In the genomic region with DNA sequence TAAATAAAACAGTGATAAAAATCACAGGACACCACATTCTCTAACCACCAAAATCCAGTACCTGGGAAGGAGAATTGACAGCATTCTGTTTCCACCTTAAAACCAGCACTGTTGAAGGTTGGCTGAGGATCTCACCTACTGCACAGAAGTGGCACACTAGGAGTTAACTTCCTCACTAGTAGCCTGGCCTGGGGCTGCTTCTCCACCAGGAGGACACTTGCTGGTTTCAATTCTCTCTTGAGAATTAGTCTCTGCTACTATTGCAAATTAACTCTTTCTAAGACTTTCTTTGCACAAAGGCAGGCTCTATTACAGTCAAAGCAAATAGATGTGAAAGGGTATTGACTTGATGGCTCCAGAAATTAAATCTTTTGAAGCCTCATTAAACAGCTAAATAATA, we compare ENCODE assay signal across 10 cellular contexts. TPM values are rescaled to one million over a fixed set of nuclear protein-coding genes. Genes with fewer than 3 reads are reported as not detected.
DNase-seq lines count a peak whose midpoint lies in the region; FAIRE-seq and TF ChIP-seq lines count a peak whose summit lies in the region.
"Had no signal": no experiment of that assay in that cellular context is flagged by ENCODE, and none has a peak within 500 bp of the region (broad histone marks: within the 10 kb centered on the region; RNA-seq: fewer than 3 reads in every experiment).

No MANE protein-coding gene starts in this region.

- no peak overlapping the region for H3K27ac Mint-ChIP-seq in neural progenitor cell

- peak; percentile 72 for FAIRE-seq in H1 (lab: Jason Lieb, UNC)
- FAIRE-seq: GM19239 had no signal

- CTCF ChIA-PET in H1 (lab: Charles Lee; ENCODE audit: partially characterized antibody), result interaction anchor here (0.7 to 2.1 kb wide), 4 partner anchors 10 to 277 kb away, joined by 3 to 11 read pairs (median 3); no protein-coding TSS in a partner anchor

- no peaks in the 10 kb centered on the region for H4K20me1 ChIP-seq in H1 (replicated peaks in 1 of 2; ENCODE audit: control insufficient read depth in 1 of 2, insufficient read depth in 2 of 2, low read length in 2 of 2)
- H4K20me1 ChIP-seq in neural progenitor cell (ENCODE audit: low read depth), result peaks cover 10% of the 10 kb centered on the region

- no peak overlapping the region for H4K8ac ChIP-seq in H1 (ENCODE audit: extremely low read depth, insufficient read depth, low read length)

- H3K4me3 ChIP-seq in H7 (ENCODE audit: insufficient read depth, low read depth, low read length), result no peak overlapping the region
- H3K4me3 ChIP-seq in H1 (ENCODE audit: extremely low read depth in 1 of 4, insufficient read depth in 2 of 4, low read depth in 3 of 4, low read length in 4 of 4), result no peak overlapping the region
- H3K4me3 ChIP-seq in neural progenitor cell, result no peak overlapping the region
- H3K4me3 ChIP-seq in ascending aorta, result no peak overlapping the region
- H3K4me3 ChIP-seq: SJCRH30 had no signal

- H3K36me3 ChIP-seq in H7 (replicated peaks; ENCODE audit: control insufficient read depth, insufficient read depth, low read length) (no peaks in the 10 kb centered on the region), H1 (ENCODE audit: control insufficient read depth in 2 of 4, insufficient read depth in 4 of 4, low read length in 3 of 4) (no peaks in the 10 kb centered on the region), neural progenitor cell (no peaks in the 10 kb centered on the region), ascending aorta (no peaks in the 10 kb centered on the region)
- H3K36me3 ChIP-seq: SJCRH30 had no signal

- intact Hi-C loops in ascending aorta (cut with DNase I), result no loop called here

- peaks cover 6% of the 10 kb centered on the region for H3K27me3 Mint-ChIP-seq in neural progenitor cell (ENCODE audit: insufficient read depth, low read depth)

- no peak overlapping the region for H3K4ac ChIP-seq in H1 (replicated peaks; ENCODE audit: insufficient read length, low read depth, low read length)

- H3F3A ChIP-seq in neural progenitor cell (ENCODE audit: low read depth), result peaks cover 38% of the 10 kb centered on the region

- H4K91ac ChIP-seq in H1 (replicated peaks; ENCODE audit: insufficient read length, low read length), result no peak overlapping the region

- no peaks in the 10 kb centered on the region for H3K9me3 Mint-ChIP-seq in neural progenitor cell

- H3K79me2 ChIP-seq in H1 (ENCODE audit: control insufficient read depth in 1 of 2, insufficient read depth in 2 of 2, low read length in 2 of 2), result peaks cover 0 to 23% of the 10 kb centered on the region in 2 experiments; a peak in 2 of 4 replicates
- peaks cover 27% of the 10 kb centered on the region for H3K79me2 ChIP-seq in neural progenitor cell (ENCODE audit: low read depth)

- H3K79me1 ChIP-seq in H1 (ENCODE audit: low read depth, low read length), result no peaks in the 10 kb centered on the region

- H2AK5ac ChIP-seq in H1 (ENCODE audit: low read depth, low read length), result no peak overlapping the region

- peak overlapping the region; percentile 64 for H3K4me3 Mint-ChIP-seq in neural progenitor cell

- no peak overlapping the region for H2BK20ac ChIP-seq in H1 (ENCODE audit: low read length)

- H3K18ac ChIP-seq in H1 (ENCODE audit: extremely low read depth, low read length), result no peak overlapping the region

- H3K4me2 ChIP-seq in H1 (ENCODE audit: insufficient read depth in 1 of 2, low read depth in 2 of 2, low read length in 2 of 2), result peak overlapping the region in 1 of 2 experiments; percentile 42; a peak in 1 of 4 replicates
- peak overlapping the region; percentile 60 for H3K4me2 ChIP-seq in neural progenitor cell

- TF ChIP-seq RAD21 in H1 (IDR thresholded peaks at IDR 0.05 in 1 of 2, conservative IDR thresholded peaks at IDR 0.05 in 1 of 2; ENCODE audit: low read depth in 2 of 2, low read length in 2 of 2), result peak; percentile 35 to 57

- peaks cover 28% of the 10 kb centered on the region for H3K4me1 Mint-ChIP-seq in neural progenitor cell

- H3K4me1 ChIP-seq in H1 (replicated peaks in 1 of 4; ENCODE audit: control insufficient read depth in 3 of 4, insufficient read depth in 4 of 4, low read length in 3 of 4) (peaks cover 0 to 10% (median 6%) of the 10 kb centered on the region in 4 experiments; a peak in 6 of 7 replicates), neural progenitor cell (peaks cover 47% of the 10 kb centered on the region), ascending aorta (peaks cover 0 to 3% of the 10 kb centered on the region in 2 donors)
- H3K4me1 ChIP-seq: SJCRH30 had no signal

- H2BK15ac ChIP-seq in H1 (ENCODE audit: low read length), result no peak overlapping the region

- no peak overlapping the region for H3K14ac ChIP-seq in H1 (ENCODE audit: insufficient read length)

- no peak for TF ChIP-seq POLR2A in H1 (IDR thresholded peaks at IDR 0.05; ENCODE audit: control extremely low read depth in 1 of 2, low read depth in 2 of 2, low read length in 2 of 2)

- TF ChIP-seq CTCF in H1 (IDR thresholded peaks at IDR 0.05; ENCODE audit: control extremely low read depth in 1 of 3, insufficient read depth in 1 of 3, low read depth in 1 of 3, low read length in 3 of 3) (peak; percentile 30 to 64 (median 48)), neural progenitor cell (IDR thresholded peaks at IDR 0.05) (peak; percentile 57), ascending aorta (IDR thresholded peaks at IDR 0.05) (no peak)

- peak; percentile 65 for DNase-seq in H7
- peak; percentile 4 for DNase-seq in NCI-H2227 treated with DMSO at 0.1 percent for 48 hours (lab: John Stamatoyannopoulos, UW)
- DNase-seq in H1 (ENCODE audit: low read depth in 1 of 2, low spot score in 2 of 2), result peak in 1 of 2 experiments; percentile 58
- peak; percentile 84 for DNase-seq in neural progenitor cell (ENCODE audit: low spot score)
- DNase-seq in DMS153 (lab: John Stamatoyannopoulos, UW), result no peak
- no peak for DNase-seq in activated naive CD4-positive, alpha-beta T cell treated with Interleukin-2 at 50 U/mL for 16 hours
- DNase-seq in ascending aorta (ENCODE audit: low spot score in 2 of 2), result no peak

- H3K27ac ChIP-seq in H1 (ENCODE audit: low read depth, low read length), result no peak overlapping the region
- H3K27ac ChIP-seq in neural progenitor cell, result no peak overlapping the region
- H3K27ac ChIP-seq in ascending aorta, result no peak overlapping the region
- H3K27ac ChIP-seq: SJCRH30 had no signal

- H2BK120ac ChIP-seq in H1 (replicated peaks; ENCODE audit: low read depth, low read length), result no peak overlapping the region

- H2BK5ac ChIP-seq in H1 (ENCODE audit: low read depth, low read length), result no peak overlapping the region

- POLR2A ChIA-PET in H1 (lab: Charles Lee; ENCODE audit: partially characterized antibody), result no interaction called here

- no peak overlapping the region for H3K23ac ChIP-seq in H1 (ENCODE audit: insufficient read length)

- no peak overlapping the region for H2BK12ac ChIP-seq in H1 (ENCODE audit: low read depth, low read length)

- no peak for TF ChIP-seq EP300 in H1 (IDR thresholded peaks at IDR 0.05; ENCODE audit: borderline replicate concordance in 1 of 2, low read depth in 2 of 2, low read length in 2 of 2)

- H2AFZ ChIP-seq in H1 (ENCODE audit: low read length), result no peak overlapping the region
- no peak overlapping the region for H2AFZ ChIP-seq in neural progenitor cell (replicated peaks)

- H3K23me2 ChIP-seq in H1 (ENCODE audit: low read depth, low read length), result peaks cover 13% of the 10 kb centered on the region

- no peak overlapping the region for H3K56ac ChIP-seq in H1 (replicated peaks; ENCODE audit: insufficient read length, low read depth, low read length)

- H3K9me3 ChIP-seq in H1 (ENCODE audit: insufficient read depth in 2 of 2, low read depth in 1 of 2, low read length in 1 of 2), result no peaks in the 10 kb centered on the region
- H3K9me3 ChIP-seq in neural progenitor cell (ENCODE audit: low read depth), result no peaks in the 10 kb centered on the region
- H3K9me3 ChIP-seq in ascending aorta, result no peaks in the 10 kb centered on the region
- H3K9me3 ChIP-seq: SJCRH30 had no signal

- H3K36me3 Mint-ChIP-seq in neural progenitor cell, result no peaks in the 10 kb centered on the region

- H3K27me3 ChIP-seq in H7 (ENCODE audit: control insufficient read depth, insufficient read depth, low read length) (no peaks in the 10 kb centered on the region), H1 (replicated peaks in 1 of 4; ENCODE audit: control insufficient read depth in 3 of 4, extremely low read depth in 1 of 4, insufficient read depth in 3 of 4, low read length in 3 of 4) (no peaks in the 10 kb centered on the region), neural progenitor cell (no peaks in the 10 kb centered on the region), ascending aorta (no peaks in the 10 kb centered on the region)
- H3K27me3 ChIP-seq: SJCRH30 had no signal

- no peak overlapping the region for H4K5ac ChIP-seq in H1 (ENCODE audit: insufficient read length, low read depth, low read length)

- H3K9ac ChIP-seq in H1 (replicated peaks in 1 of 4; ENCODE audit: extremely low read depth in 1 of 4, low read depth in 3 of 4, low read length in 3 of 4), result no peak overlapping the region
- no peak overlapping the region for H3K9ac ChIP-seq in neural progenitor cell

TF ChIP-seq in H1, 55 proteins besides CTCF, POLR2A, EP300 and RAD21 (continues in another document):
- TF ChIP-seq CREB1 (IDR thresholded peaks at IDR 0.05) (0 out of 2 replicates have a peak, but pooled peaks have one; percentile 18), KDM1A (IDR thresholded peaks at IDR 0.05; ENCODE audit: borderline replicate concordance, low read length) (no peak), BACH1 (IDR thresholded peaks at IDR 0.05; ENCODE audit: low read length) (no peak), RFX5 (IDR thresholded peaks at IDR 0.05; ENCODE audit: borderline replicate concordance, low read depth, low read length) (no peak), HDAC6 (IDR thresholded peaks at IDR 0.05; ENCODE audit: low read depth, low read length) (no peak), HDAC2 (IDR thresholded peaks at IDR 0.05; ENCODE audit: borderline replicate concordance in 1 of 2, low read depth in 2 of 2, low read length in 2 of 2) (peak in 1 of 2 experiments; percentile 55; a peak in 1 of 4 replicates), TEAD4 (IDR thresholded peaks at IDR 0.05; ENCODE audit: low read depth, low read length) (no peak), TCF12 (IDR thresholded peaks at IDR 0.05; ENCODE audit: low read depth, low read length) (no peak)

RNA-seq across cellular contexts. Expression of a gene that starts 2.3 kb away (rescaled TPM):
- total RNA-seq in H7 (2014; rRNA removed; shearing (Covaris generic)), result 8.7 and 11.4 TPM in 2 replicates
- 30.9 and 35.1 TPM in 2 replicates for total RNA-seq in H1 (2021; fragmentation: NEBNext Ultra II Directional; extraction: Animal tissue kit (Norgen Biotek cat#: 25700))
- 13.0 and 15.3 TPM in 2 replicates for polyA plus RNA-seq in H1 (2011; rRNA removed)
- polyA plus RNA-seq in H1 (2011; cell fraction: cytosol; rRNA removed), result 17.2 TPM
- polyA plus RNA-seq in H1 (2011; cell fraction: nucleus; rRNA removed), result 28.1 TPM
- polyA plus RNA-seq in H1 (2012, experiment 1 of 2), result 16.4 to 24.1 TPM (median 19.3 TPM) in 4 replicates
- 1.1 TPM for polyA plus RNA-seq in H1 (2012, experiment 2 of 2)
- polyA plus RNA-seq in H1 (2013, experiment 1 of 2), result 13.7 TPM
- polyA plus RNA-seq in H1 (2013, experiment 2 of 2), result 13.3 TPM
- 44.0 and 63.2 TPM in 2 replicates for polyA minus RNA-seq in H1 (2011; rRNA and poly(A)+ RNA removed)
- polyA minus RNA-seq in H1 (2011; cell fraction: cytosol; rRNA and poly(A)+ RNA removed), result 12.7 TPM
- polyA minus RNA-seq in H1 (2011; cell fraction: nucleus; rRNA and poly(A)+ RNA removed), result 52.1 TPM
- total RNA-seq in neural progenitor cell (ENCODE audit: low replicate concordance) (17.4 and 25.5 TPM in 2 replicates), ascending aorta (3.0 TPM)
- total RNA-seq: G401 had no signal

Comparison
In these comparisons a context has a peak if more than half of its experiments do, and no peak if none do; other contexts are left out.
1. DNase-seq: peak in H7 (single experiment), NCI-H2227 treated with DMSO at 0.1 percent for 48 hours (single experiment) and neural progenitor cell (single experiment); none in DMS153 (single experiment), activated naive CD4-positive, alpha-beta T cell treated with Interleukin-2 at 50 U/mL for 16 hours (single experiment) and ascending aorta (0 of 2).
2. CTCF ChIP-seq: peak in H1 (3 of 3) and neural progenitor cell (single experiment); none in ascending aorta (0 of 3).